ENCODE assay signal across 1 cellular context in the genomic region with DNA sequence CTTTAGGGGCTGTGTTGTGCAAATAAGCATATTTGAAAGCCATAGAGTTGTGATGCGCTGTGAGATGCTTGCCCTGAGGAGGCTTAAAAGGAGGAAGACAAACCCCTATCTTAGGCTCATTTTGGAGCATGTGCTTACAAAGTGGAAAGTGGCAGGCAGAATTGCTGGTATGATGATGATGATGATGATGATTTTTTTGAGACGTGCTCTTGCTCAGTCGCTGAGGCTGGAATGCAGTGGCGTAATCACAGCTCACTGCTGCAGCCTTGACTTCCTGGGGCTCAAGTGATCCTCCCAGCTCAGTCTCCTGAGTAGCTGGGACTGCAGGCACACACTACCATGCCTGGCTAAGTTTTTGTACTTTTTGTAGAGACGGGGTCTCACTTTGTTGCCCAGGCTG.
TF ChIP-seq lines count a peak whose summit lies in the region.

No MANE protein-coding gene starts in this region.

TF ChIP-seq in HepG2, 621 proteins besides CTCF, POLR2A, EP300 and RAD21 (continues in another document):
- no peak for TF ChIP-seq ZNF7 (CRISPR knock-in tag; IDR thresholded peaks at IDR 0.05)
- TF ChIP-seq ZBTB25 (CRISPR knock-in tag; IDR thresholded peaks at IDR 0.05) = no peak
- TF ChIP-seq, protein P1, sequence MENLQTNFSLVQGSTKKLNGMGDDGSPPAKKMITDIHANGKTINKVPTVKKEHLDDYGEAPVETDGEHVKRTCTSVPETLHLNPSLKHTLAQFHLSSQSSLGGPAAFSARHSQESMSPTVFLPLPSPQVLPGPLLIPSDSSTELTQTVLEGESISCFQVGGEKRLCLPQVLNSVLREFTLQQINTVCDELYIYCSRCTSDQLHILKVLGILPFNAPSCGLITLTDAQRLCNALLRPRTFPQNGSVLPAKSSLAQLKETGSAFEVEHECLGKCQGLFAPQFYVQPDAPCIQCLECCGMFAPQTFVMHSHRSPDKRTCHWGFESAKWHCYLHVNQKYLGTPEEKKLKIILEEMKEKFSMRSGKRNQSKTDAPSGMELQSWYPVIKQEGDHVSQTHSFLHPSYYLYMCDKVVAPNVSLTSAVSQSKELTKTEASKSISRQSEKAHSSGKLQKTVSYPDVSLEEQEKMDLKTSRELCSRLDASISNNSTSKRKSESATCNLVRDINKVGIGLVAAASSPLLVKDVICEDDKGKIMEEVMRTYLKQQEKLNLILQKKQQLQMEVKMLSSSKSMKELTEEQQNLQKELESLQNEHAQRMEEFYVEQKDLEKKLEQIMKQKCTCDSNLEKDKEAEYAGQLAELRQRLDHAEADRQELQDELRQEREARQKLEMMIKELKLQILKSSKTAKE (CRISPR knock-in tag; IDR thresholded peaks at IDR 0.05; ENCODE audit: borderline replicate concordance) = no peak
- TF ChIP-seq FOXO1 (CRISPR knock-in tag; IDR thresholded peaks at IDR 0.05) = 0 out of 2 replicates have a peak, but pooled peaks have one; percentile 12
- no peak for TF ChIP-seq ZBTB42 (CRISPR knock-in tag; IDR thresholded peaks at IDR 0.05)
- no peak for TF ChIP-seq ZNF883 (CRISPR knock-in tag; IDR thresholded peaks at IDR 0.05; ENCODE audit: not compliant biosample characterization)
- TF ChIP-seq, protein P2, sequence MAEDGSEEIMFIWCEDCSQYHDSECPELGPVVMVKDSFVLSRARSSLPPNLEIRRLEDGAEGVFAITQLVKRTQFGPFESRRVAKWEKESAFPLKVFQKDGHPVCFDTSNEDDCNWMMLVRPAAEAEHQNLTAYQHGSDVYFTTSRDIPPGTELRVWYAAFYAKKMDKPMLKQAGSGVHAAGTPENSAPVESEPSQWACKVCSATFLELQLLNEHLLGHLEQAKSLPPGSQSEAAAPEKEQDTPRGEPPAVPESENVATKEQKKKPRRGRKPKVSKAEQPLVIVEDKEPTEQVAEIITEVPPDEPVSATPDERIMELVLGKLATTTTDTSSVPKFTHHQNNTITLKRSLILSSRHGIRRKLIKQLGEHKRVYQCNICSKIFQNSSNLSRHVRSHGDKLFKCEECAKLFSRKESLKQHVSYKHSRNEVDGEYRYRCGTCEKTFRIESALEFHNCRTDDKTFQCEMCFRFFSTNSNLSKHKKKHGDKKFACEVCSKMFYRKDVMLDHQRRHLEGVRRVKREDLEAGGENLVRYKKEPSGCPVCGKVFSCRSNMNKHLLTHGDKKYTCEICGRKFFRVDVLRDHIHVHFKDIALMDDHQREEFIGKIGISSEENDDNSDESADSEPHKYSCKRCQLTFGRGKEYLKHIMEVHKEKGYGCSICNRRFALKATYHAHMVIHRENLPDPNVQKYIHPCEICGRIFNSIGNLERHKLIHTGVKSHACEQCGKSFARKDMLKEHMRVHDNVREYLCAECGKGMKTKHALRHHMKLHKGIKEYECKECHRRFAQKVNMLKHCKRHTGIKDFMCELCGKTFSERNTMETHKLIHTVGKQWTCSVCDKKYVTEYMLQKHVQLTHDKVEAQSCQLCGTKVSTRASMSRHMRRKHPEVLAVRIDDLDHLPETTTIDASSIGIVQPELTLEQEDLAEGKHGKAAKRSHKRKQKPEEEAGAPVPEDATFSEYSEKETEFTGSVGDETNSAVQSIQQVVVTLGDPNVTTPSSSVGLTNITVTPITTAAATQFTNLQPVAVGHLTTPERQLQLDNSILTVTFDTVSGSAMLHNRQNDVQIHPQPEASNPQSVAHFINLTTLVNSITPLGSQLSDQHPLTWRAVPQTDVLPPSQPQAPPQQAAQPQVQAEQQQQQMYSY (CRISPR knock-in tag; IDR thresholded peaks at IDR 0.05) = no peak
- no peak for TF ChIP-seq NR3C1 (CRISPR knock-in tag; IDR thresholded peaks at IDR 0.05)
- TF ChIP-seq, protein P3, sequence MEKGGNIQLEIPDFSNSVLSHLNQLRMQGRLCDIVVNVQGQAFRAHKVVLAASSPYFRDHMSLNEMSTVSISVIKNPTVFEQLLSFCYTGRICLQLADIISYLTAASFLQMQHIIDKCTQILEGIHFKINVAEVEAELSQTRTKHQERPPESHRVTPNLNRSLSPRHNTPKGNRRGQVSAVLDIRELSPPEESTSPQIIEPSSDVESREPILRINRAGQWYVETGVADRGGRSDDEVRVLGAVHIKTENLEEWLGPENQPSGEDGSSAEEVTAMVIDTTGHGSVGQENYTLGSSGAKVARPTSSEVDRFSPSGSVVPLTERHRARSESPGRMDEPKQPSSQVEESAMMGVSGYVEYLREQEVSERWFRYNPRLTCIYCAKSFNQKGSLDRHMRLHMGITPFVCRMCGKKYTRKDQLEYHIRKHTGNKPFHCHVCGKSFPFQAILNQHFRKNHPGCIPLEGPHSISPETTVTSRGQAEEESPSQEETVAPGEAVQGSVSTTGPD (CRISPR knock-in tag; IDR thresholded peaks at IDR 0.05) = no peak
- no peak for TF ChIP-seq ZIK1 (CRISPR knock-in tag; IDR thresholded peaks at IDR 0.05; ENCODE audit: borderline replicate concordance, low read depth)
- no peak for TF ChIP-seq MED13 (CRISPR knock-in tag; IDR thresholded peaks at IDR 0.05)
- peak; percentile 16; the same call in 1 of the 2 replicates for TF ChIP-seq FOXP4 (CRISPR knock-in tag; IDR thresholded peaks at IDR 0.05)
- no peak for TF ChIP-seq ZGPAT (CRISPR knock-in tag; IDR thresholded peaks at IDR 0.05)
- no peak for TF ChIP-seq KDM4B (CRISPR knock-in tag; IDR thresholded peaks at IDR 0.05)
- no peak; the same call in 1 of the 2 replicates for TF ChIP-seq ISL2 (CRISPR knock-in tag; IDR thresholded peaks at IDR 0.05)
- TF ChIP-seq, protein P4, sequence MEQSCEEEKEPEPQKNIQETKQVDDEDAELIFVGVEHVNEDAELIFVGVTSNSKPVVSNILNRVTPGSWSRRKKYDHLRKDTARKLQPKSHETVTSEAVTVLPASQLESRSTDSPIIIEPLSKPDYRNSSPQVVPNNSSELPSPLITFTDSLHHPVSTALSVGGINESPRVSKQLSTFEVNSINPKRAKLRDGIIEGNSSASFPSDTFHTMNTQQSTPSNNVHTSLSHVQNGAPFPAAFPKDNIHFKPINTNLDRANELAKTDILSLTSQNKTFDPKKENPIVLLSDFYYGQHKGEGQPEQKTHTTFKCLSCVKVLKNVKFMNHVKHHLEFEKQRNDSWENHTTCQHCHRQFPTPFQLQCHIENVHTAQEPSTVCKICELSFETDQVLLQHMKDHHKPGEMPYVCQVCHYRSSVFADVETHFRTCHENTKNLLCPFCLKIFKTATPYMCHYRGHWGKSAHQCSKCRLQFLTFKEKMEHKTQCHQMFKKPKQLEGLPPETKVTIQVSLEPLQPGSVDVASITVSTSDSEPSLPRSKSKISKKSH (CRISPR knock-in tag; IDR thresholded peaks at IDR 0.05; ENCODE audit: borderline replicate concordance) = no peak
- no peak for TF ChIP-seq RNF2 (conservative IDR thresholded peaks at IDR 0.05; ENCODE audit: low read depth)
- TF ChIP-seq ZNF235 (CRISPR knock-in tag; IDR thresholded peaks at IDR 0.05; ENCODE audit: borderline replicate concordance) = no peak
- no peak for TF ChIP-seq ZNF101 (CRISPR knock-in tag; IDR thresholded peaks at IDR 0.05; ENCODE audit: borderline replicate concordance, low read depth)
- TF ChIP-seq CCAR2 (optimal IDR thresholded peaks at IDR 0.05; ENCODE audit: low read depth, low read length) = no peak
- TF ChIP-seq MTA3 (CRISPR knock-in tag; IDR thresholded peaks at IDR 0.05) = no peak
- TF ChIP-seq FOSL1 (CRISPR knock-in tag; IDR thresholded peaks at IDR 0.05; ENCODE audit: borderline replicate concordance) = no peak
- TF ChIP-seq U2AF2 (IDR thresholded peaks at IDR 0.05; ENCODE audit: low read depth, low read length) = no peak
- TF ChIP-seq ZHX2 (IDR thresholded peaks at IDR 0.05; ENCODE audit: low read depth) = no peak
- no peak for TF ChIP-seq ZHX2 (CRISPR knock-in tag; IDR thresholded peaks at IDR 0.05; ENCODE audit: borderline replicate concordance)
- no peak for TF ChIP-seq GPN1 (CRISPR knock-in tag; IDR thresholded peaks at IDR 0.05; ENCODE audit: borderline replicate concordance)
- no peak for TF ChIP-seq ZNF550 (CRISPR knock-in tag; IDR thresholded peaks at IDR 0.05; ENCODE audit: borderline replicate concordance)
- TF ChIP-seq IKZF1 (IDR thresholded peaks at IDR 0.05) = no peak
- TF ChIP-seq BRF2 (CRISPR knock-in tag; IDR thresholded peaks at IDR 0.05) = no peak
- TF ChIP-seq ZNF749 (CRISPR knock-in tag; IDR thresholded peaks at IDR 0.05; ENCODE audit: borderline replicate concordance) = no peak
- TF ChIP-seq ZNF264 (CRISPR knock-in tag; IDR thresholded peaks at IDR 0.05) = peak; percentile 27; the same call in 1 of the 2 replicates
- no peak for TF ChIP-seq SIN3B (IDR thresholded peaks at IDR 0.05; ENCODE audit: low read length)
- TF ChIP-seq FOXO4 (CRISPR knock-in tag; conservative IDR thresholded peaks at IDR 0.05) = no peak
